Comparison of ENCODE assay signal across 10 cellular contexts in genomic region chr3:42556089-42556632, GRCh38. TPM values are rescaled to one million over a fixed set of nuclear protein-coding genes. Genes with fewer than 3 reads are reported as not detected.
A peak's percentile ranks its signal among the peaks of the same experiment; 100 is the strongest.
DNase-seq lines count a peak whose midpoint lies in the region; ATAC-seq and TF ChIP-seq lines count a peak whose summit lies in the region.
"Had no signal": no experiment of that assay in that cellular context is flagged by ENCODE, and none has a peak within 500 bp of the region (broad histone marks: within the 10 kb centered on the region; RNA-seq: fewer than 3 reads in every experiment).

No MANE protein-coding gene starts in this region.

- TF ChIP-seq CTCF in KMS-11 (conservative IDR thresholded peaks at IDR 0.05; ENCODE audit: low read depth, low read length) (no peak), upper lobe of left lung (IDR thresholded peaks at IDR 0.05) (no peak)

- no peak for TF ChIP-seq POLR2A in upper lobe of left lung (IDR thresholded peaks at IDR 0.05)

- no peaks in the 10 kb centered on the region for H3K9me3 ChIP-seq in upper lobe of left lung

- no peak overlapping the region for H2AFZ ChIP-seq in KMS-11 (ENCODE audit: low read depth)

- DNase-seq in activated gamma-delta T cell treated with Interleukin-2 at 50 U/mL for 16 hours (peak; percentile 47), activated gamma-delta T cell (lab: John Stamatoyannopoulos, UW) (no peak), upper lobe of left lung (peak in 1 of 2 donors; percentile 38), NAMALWA (ENCODE audit: low spot score) (no peak), GF-D8 (lab: John Stamatoyannopoulos, UW) (no peak)
- peak in 1 of 2 donors; percentile 27 for DNase-seq in activated naive CD4-positive, alpha-beta T cell treated with anti-CD3 and anti-CD28 coated beads, Interleukin-2, amount 50 U/mL, for 72 hours (ENCODE audit: low spot score in 2 of 2)
- DNase-seq: H7 had no signal

- peak; percentile 96 to 98 for ATAC-seq in activated naive CD4-positive, alpha-beta T cell treated with anti-CD3 and anti-CD28 coated beads, Interleukin-2, amount 50 U/mL, for 72 hours
- ATAC-seq in upper lobe of left lung (ENCODE audit: low FRiP score in 2 of 2) (peak in 1 of 2 donors; percentile 78), HG03025 (IDR thresholded peaks at IDR 0.05; ENCODE audit: low FRiP score, unreplicated experiment) (no peak)

- peak in 2 of 4 donors; percentile 50 to 82 for TF ChIP-seq EP300 in upper lobe of left lung (IDR thresholded peaks at IDR 0.05)

- H3K36me3 Mint-ChIP-seq in activated naive CD4-positive, alpha-beta T cell treated with anti-CD3 and anti-CD28 coated beads, Interleukin-2, amount 50 U/mL, for 72 hours, result peaks cover 8 to 45% of the 10 kb centered on the region in 2 donors

- H3K4me2 ChIP-seq in KMS-11, result no peak overlapping the region

- peaks cover 16% of the 10 kb centered on the region for H3K4me1 ChIP-seq in KMS-11 (ENCODE audit: low read depth, poor library complexity, severe bottlenecking)
- H3K4me1 ChIP-seq in upper lobe of left lung, result peaks cover 10 to 22% (median 12%) of the 10 kb centered on the region in 4 donors

- no peaks in the 10 kb centered on the region for H4K20me1 ChIP-seq in KMS-11 (ENCODE audit: insufficient read depth)

- H3K79me2 ChIP-seq in KMS-11 (ENCODE audit: insufficient read depth, low read depth), result no peaks in the 10 kb centered on the region

- H3K27ac ChIP-seq in KMS-11 (peak overlapping the region; percentile 20; the same call in 1 of the 2 replicates), upper lobe of left lung (peak overlapping the region; percentile 6 to 86 (median 73))

- WGBS in upper lobe of left lung, 2 donors, result 63 to 71% methylated on average over 3 of the region's 3 CpGs

- H3K4me3 ChIP-seq in KMS-11 (IDR thresholded peaks at IDR 0.05; ENCODE audit: insufficient read depth, low read depth, low read length) (no peak overlapping the region), upper lobe of left lung (no peak overlapping the region)

- H3K36me3 ChIP-seq in KMS-11 (ENCODE audit: insufficient read depth) (no peaks in the 10 kb centered on the region), upper lobe of left lung (peaks cover 28 to 92% (median 54%) of the 10 kb centered on the region in 4 donors)

- H3K27me3 ChIP-seq in KMS-11 (ENCODE audit: insufficient read depth, low read depth), result no peaks in the 10 kb centered on the region
- H3K27me3 ChIP-seq in upper lobe of left lung, result no peaks in the 10 kb centered on the region

- H3K9me3 Mint-ChIP-seq in activated naive CD4-positive, alpha-beta T cell treated with anti-CD3 and anti-CD28 coated beads, Interleukin-2, amount 50 U/mL, for 72 hours, result no peaks in the 10 kb centered on the region

- peak overlapping the region; percentile 75 to 95 for H3K27ac Mint-ChIP-seq in activated naive CD4-positive, alpha-beta T cell treated with anti-CD3 and anti-CD28 coated beads, Interleukin-2, amount 50 U/mL, for 72 hours

- no peak overlapping the region for H3K9ac ChIP-seq in KMS-11

RNA-seq across cellular contexts. Expression of gene SEC22C, which starts 25.6 kb away (rescaled TPM):
- 10 to 100 TPM; 37.6 to 42.3 TPM for total RNA-seq in activated naive CD4-positive, alpha-beta T cell treated with anti-CD3 and anti-CD28 coated beads, Interleukin-2, amount 50 U/mL, for 72 hours
- total RNA-seq in upper lobe of left lung, result 10 to 100 TPM; 36.3 to 59.7 (median 50.6) TPM

RNA-seq across cellular contexts. Expression of gene SS18L2, which starts 34.5 kb away (rescaled TPM):
- 10 to 100 TPM; 47.7 to 58.3 TPM for total RNA-seq in activated naive CD4-positive, alpha-beta T cell treated with anti-CD3 and anti-CD28 coated beads, Interleukin-2, amount 50 U/mL, for 72 hours
- 10 to 100 TPM in 4 of 6 donors, 1 to 10 TPM in 2; 2.6 to 25.8 (median 17.9) TPM for total RNA-seq in upper lobe of left lung

RNA-seq across cellular contexts. Expression of gene NKTR, which starts 44.3 kb away (rescaled TPM):
- 100 to 1,000 TPM in 1 of 2 donors, 10 to 100 TPM in 1; 97.7 to 157 TPM for total RNA-seq in activated naive CD4-positive, alpha-beta T cell treated with anti-CD3 and anti-CD28 coated beads, Interleukin-2, amount 50 U/mL, for 72 hours
- 100 to 1,000 TPM in 3 of 6 donors, 10 to 100 TPM in 3; 53.7 to 231 (median 103) TPM for total RNA-seq in upper lobe of left lung

RNA-seq across cellular contexts. Expression of gene VIPR1, which starts 53.7 kb away (rescaled TPM):
- 1 to 10 TPM; 5.2 to 7.0 TPM for total RNA-seq in activated naive CD4-positive, alpha-beta T cell treated with anti-CD3 and anti-CD28 coated beads, Interleukin-2, amount 50 U/mL, for 72 hours
- total RNA-seq in upper lobe of left lung, result 100 to 1,000 TPM in 4 of 6 donors, 10 to 100 TPM in 2; 92.6 to 577 (median 198) TPM
- total RNA-seq: fibroblast of villous mesenchyme had no signal
